In the genomic region with DNA sequence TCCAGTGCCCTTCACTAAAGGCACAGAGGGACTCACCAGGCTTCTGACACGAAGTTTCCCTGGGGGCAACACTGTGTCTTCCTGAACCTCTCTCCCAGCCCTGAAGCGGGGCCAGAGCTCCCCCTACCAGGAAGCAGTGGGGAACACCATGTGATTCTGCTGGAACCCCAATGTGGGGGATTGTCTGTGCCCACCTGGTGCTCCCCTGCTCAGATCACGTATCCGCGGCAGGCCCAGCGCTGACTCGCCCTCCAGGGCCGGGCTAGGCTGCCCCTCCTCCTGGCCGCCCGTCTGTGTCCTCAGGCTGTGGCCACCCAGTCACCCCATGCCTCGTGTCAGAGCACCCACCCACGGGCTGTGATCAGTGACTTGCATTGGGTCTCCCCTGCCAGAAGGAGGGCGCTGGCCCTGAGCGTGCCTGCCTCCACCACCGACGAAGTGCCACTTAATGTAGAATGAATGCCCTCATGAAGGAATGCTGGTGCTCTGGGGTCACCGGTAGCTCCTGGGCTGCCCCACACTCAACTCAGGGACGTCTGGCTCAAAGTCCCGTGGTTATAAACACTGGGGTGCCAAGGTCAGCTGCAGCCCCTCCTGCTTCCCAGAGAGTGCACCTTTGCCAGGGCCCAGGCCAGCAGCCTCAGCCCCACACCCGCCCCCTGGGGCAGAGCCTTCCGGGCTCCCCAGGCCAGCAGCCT, we compare ENCODE assay signal across 8 cellular contexts. TPM values are rescaled to one million over a fixed set of nuclear protein-coding genes. Genes with fewer than 3 reads are reported as not detected.
DNase-seq lines count a peak whose midpoint lies in the region; ATAC-seq and TF ChIP-seq lines count a peak whose summit lies in the region.

No MANE protein-coding gene starts in this region.

- 53% methylated on average over 2 of the region's 21 CpGs for WGBS in right lobe of liver (ENCODE audit: insufficient coverage, low coverage, low lambda C conversion rate, missing lambda C conversion rate)
- WGBS in esophagus squamous epithelium, 2 donors = 68 to 70% methylated on average over 2 to 5 of the region's 21 CpGs

- peaks cover 0 to 6% (median 0%) of the 10 kb centered on the region in 11 experiments; a peak in 1 of 22 replicates for H3K36me3 ChIP-seq in BLaER1 treated with 17β-estradiol and CSF1 and Interleukin-3, amounts not matched to agents 10 nM and 100 nM
- H3K36me3 ChIP-seq in Karpas-422 (ENCODE audit: insufficient read depth, low read length) (no peaks in the 10 kb centered on the region), right lobe of liver (peaks cover 0 to 56% (median 13%) of the 10 kb centered on the region in 4 donors), esophagus squamous epithelium (no peaks in the 10 kb centered on the region)

- peak overlapping the region in 5 of 10 experiments; percentile 1 to 40 (median 14); a peak in 8 of 20 replicates for H3K4me3 ChIP-seq in BLaER1 treated with 17β-estradiol and CSF1 and Interleukin-3, amounts not matched to agents 10 nM and 100 nM
- H3K4me3 ChIP-seq in Karpas-422 (ENCODE audit: low read length) (no peak overlapping the region), right lobe of liver (no peak overlapping the region), esophagus squamous epithelium (no peak overlapping the region)

- H3K4me1 ChIP-seq in BLaER1 treated with 17β-estradiol and CSF1 and Interleukin-3, amounts not matched to agents 10 nM and 100 nM = peaks cover 60 to 64% (median 63%) of the 10 kb centered on the region in 10 experiments
- H3K4me1 ChIP-seq in Karpas-422 (ENCODE audit: low read length) (no peaks in the 10 kb centered on the region), right lobe of liver (peaks cover 0 to 46% (median 5%) of the 10 kb centered on the region in 4 donors), esophagus squamous epithelium (peaks cover 0 to 11% (median 0%) of the 10 kb centered on the region in 3 donors)

- H3K9me3 ChIP-seq in BLaER1 treated with 17β-estradiol and CSF1 and Interleukin-3, amounts not matched to agents 10 nM and 100 nM (replicated peaks in 1 of 11) = peaks cover 0 to 17% (median 14%) of the 10 kb centered on the region in 11 experiments; a peak in 17 of 22 replicates
- H3K9me3 ChIP-seq in Karpas-422 (ENCODE audit: low read length) (no peaks in the 10 kb centered on the region), right lobe of liver (no peaks in the 10 kb centered on the region), esophagus squamous epithelium (no peaks in the 10 kb centered on the region)

- peak in 3 of 4 donors; percentile 28 to 31 (median 30) for TF ChIP-seq CTCF in right lobe of liver (IDR thresholded peaks at IDR 0.05)
- peak in 2 of 6 experiments; percentile 14 to 17 for TF ChIP-seq CTCF in esophagus squamous epithelium (IDR thresholded peaks at IDR 0.05)

- ATAC-seq in right lobe of liver (peak in 3 of 4 donors; percentile 3 to 9 (median 4)), HG03342 (IDR thresholded peaks at IDR 0.05; ENCODE audit: unreplicated experiment) (no peak), HG03442 (IDR thresholded peaks at IDR 0.05; ENCODE audit: unreplicated experiment) (no peak)

- no peak for TF ChIP-seq POLR2A in right lobe of liver (IDR thresholded peaks at IDR 0.05)
- TF ChIP-seq POLR2A in esophagus squamous epithelium (IDR thresholded peaks at IDR 0.05) = no peak

- peaks cover 0 to 20% (median 0%) of the 10 kb centered on the region in 11 experiments; a peak in 2 of 22 replicates for H3K27me3 ChIP-seq in BLaER1 treated with 17β-estradiol and CSF1 and Interleukin-3, amounts not matched to agents 10 nM and 100 nM
- H3K27me3 ChIP-seq in Karpas-422 (ENCODE audit: low read length) (no peaks in the 10 kb centered on the region), right lobe of liver (no peaks in the 10 kb centered on the region), esophagus squamous epithelium (peaks cover 0 to 42% (median 0%) of the 10 kb centered on the region in 4 donors)

- H4K20me1 ChIP-seq in BLaER1 treated with 17β-estradiol and CSF1 and Interleukin-3, amounts not matched to agents 10 nM and 100 nM = no peaks in the 10 kb centered on the region; a peak in 1 of 22 replicates
- peaks cover 3% of the 10 kb centered on the region; the same call in 1 of the 2 replicates for H4K20me1 ChIP-seq in Karpas-422 (ENCODE audit: insufficient read depth, low read depth, low read length)

- no peaks in the 10 kb centered on the region for H3K9me2 ChIP-seq in Karpas-422 (replicated peaks; ENCODE audit: insufficient read depth, low read length)

- peak overlapping the region; percentile 78 to 100 (median 97) for H3K4me2 ChIP-seq in BLaER1 treated with 17β-estradiol and CSF1 and Interleukin-3, amounts not matched to agents 10 nM and 100 nM
- no peak overlapping the region for H3K4me2 ChIP-seq in Karpas-422 (ENCODE audit: low read depth, low read length, poor library complexity, severe bottlenecking)

- H3K9ac ChIP-seq in BLaER1 treated with 17β-estradiol and CSF1 and Interleukin-3, amounts not matched to agents 10 nM and 100 nM = peak overlapping the region; percentile 45 to 73 (median 59); a peak in 19 of 22 replicates
- no peak overlapping the region for H3K9ac ChIP-seq in Karpas-422 (ENCODE audit: low read length)

- H3K27ac ChIP-seq in BLaER1 treated with 17β-estradiol and CSF1 and Interleukin-3, amounts not matched to agents 10 nM and 100 nM = peak overlapping the region in 10 of 11 experiments; percentile 15 to 83 (median 72); a peak in 19 of 22 replicates
- H3K27ac ChIP-seq in Karpas-422 (ENCODE audit: low read length) (no peak overlapping the region), right lobe of liver (peak overlapping the region; percentile 36 to 75 (median 44)), esophagus squamous epithelium (peak overlapping the region in 2 of 4 donors; percentile 54 to 70)

- no peak overlapping the region for H2AFZ ChIP-seq in Karpas-422 (ENCODE audit: low read length)

- DNase-seq in Karpas-422 = peak; percentile 73
- peak; percentile 63 for DNase-seq in activated T-cell treated with anti-CD3 and anti-CD28 coated beads, Interleukin-2, amount 50 U/mL, for 1 hour
- DNase-seq in right lobe of liver = peak in 1 of 3 donors; percentile 49
- DNase-seq in GM03348 (ENCODE audit: low spot score) = no peak
- DNase-seq in esophagus squamous epithelium (lab: John Stamatoyannopoulos, UW) = no peak

- intact Hi-C loops in right lobe of liver (cut with DNase I) = loop anchor here in 1 of 2 donors (10.0 kb wide), 1 partner anchor 211 kb away; no protein-coding TSS in a partner anchor
- intact Hi-C loops in esophagus squamous epithelium (cut with DNase I) = no loop called here

- H3K79me2 ChIP-seq in Karpas-422 (ENCODE audit: low read length) = no peaks in the 10 kb centered on the region

RNA-seq across cellular contexts. Expression of a gene that starts 22.1 kb away (rescaled TPM):
- not detected in 2 replicates for total RNA-seq in Karpas-422 (2014; rRNA removed; shearing (Covaris generic); ENCODE audit: low replicate concordance)
- total RNA-seq in right lobe of liver = 100 to 1,000 TPM in 3 of 6 experiments, 10 to 100 TPM in 3; 67.3 to 183 (median 101) TPM
- total RNA-seq in esophagus squamous epithelium = under 1 TPM in 2 of 4 donors, not detected in 2; 0.26 to 0.57 TPM

Comparison
In these comparisons a context has a peak if more than half of its experiments do, and no peak if none do; other contexts are left out.
1. DNase-seq: peak in Karpas-422 (single experiment) and activated T-cell treated with anti-CD3 and anti-CD28 coated beads, Interleukin-2, amount 50 U/mL, for 1 hour (single experiment); none in GM03348 (single experiment) and esophagus squamous epithelium (single experiment).
2. ATAC-seq: peak in right lobe of liver (3 of 4); none in HG03342 (single experiment) and HG03442 (single experiment).
3. RNA of a gene that starts 22.1 kb away (total RNA-seq): 67.3 to 183 TPM in right lobe of liver; 0.26 to 0.57 TPM in esophagus squamous epithelium and not detected in Karpas-422; every median in the first group is over 10 times any median in the second.